In the genomic region with DNA sequence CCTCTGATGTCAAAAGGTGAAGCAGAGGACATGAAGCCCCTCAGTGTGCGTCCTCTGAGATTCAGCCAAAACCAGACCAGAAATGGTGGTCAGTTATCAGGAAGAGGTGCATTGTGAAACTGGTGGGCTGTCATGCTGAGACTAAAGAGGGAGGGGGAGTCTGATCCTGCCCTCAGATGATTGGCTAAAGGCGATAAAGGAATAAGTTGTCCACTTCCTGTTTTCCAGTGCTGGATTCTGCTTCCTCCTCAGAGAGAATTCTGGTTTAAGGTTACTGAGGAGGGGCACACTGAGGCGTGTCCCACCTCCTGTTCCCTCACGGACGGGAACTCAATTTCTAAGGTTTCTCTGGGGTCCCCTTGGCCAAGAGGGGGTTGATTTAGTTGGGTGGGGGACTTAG, we compare ENCODE assay signal across 27 cellular contexts.
"Had no signal": no experiment of that assay in that cellular context is flagged by ENCODE, and none has a peak within 500 bp of the region (broad histone marks: within the 10 kb centered on the region; RNA-seq: fewer than 3 reads in every experiment).

No MANE protein-coding gene starts in this region.

- H3K9ac ChIP-seq: neural progenitor cell, parathyroid adenoma had no signal

- H3K27me3 ChIP-seq: neural progenitor cell, neutrophil, right lobe of liver, sigmoid colon, stomach, thyroid gland, tibial nerve, upper lobe of left lung, vagina had no signal

- H3K27ac ChIP-seq: neural progenitor cell, neutrophil, parathyroid adenoma, psoas muscle, right lobe of liver, sigmoid colon, stomach, thoracic aorta, thyroid gland, tibial nerve, upper lobe of left lung, vagina had no signal

- H3K4me3 ChIP-seq: neural progenitor cell, psoas muscle, right lobe of liver, sigmoid colon, stomach, thoracic aorta, thyroid gland, tibial nerve, upper lobe of left lung, vagina had no signal

- ATAC-seq: naive thymus-derived CD8-positive, alpha-beta T cell; natural killer cell treated with Interleukin-12 subunit alpha and Interleukin-12 subunit beta and Interleukin-15 and Interleukin-18, amount 100 ng/mL, for 72 hours; psoas muscle; right cardiac atrium; right lobe of liver; stimulated activated effector memory CD8-positive, alpha-beta T cell treated with anti-CD3 and anti-CD28 coated beads, Interleukin-12 subunit alpha, Interleukin-12 subunit beta, amount 100 ng/mL, for 72 hours; stimulated activated naive B cell treated with anti-CD40 and anti-IgM and Interleukin-4, amounts not matched to agents 10 μg/mL and 1 μg/mL and 100 μg/mL, for 72 hours had no signal

- H3K4me1 ChIP-seq: parathyroid adenoma, psoas muscle, stomach, thyroid gland, tibial nerve, upper lobe of left lung, vagina had no signal

- H3K36me3 ChIP-seq: neural progenitor cell, neutrophil, right lobe of liver, sigmoid colon, stomach, thoracic aorta, thyroid gland, tibial nerve, upper lobe of left lung, vagina had no signal

- DNase-seq: naive thymus-derived CD8-positive, alpha-beta T cell; nucleus accumbens; posterior cingulate gyrus; psoas muscle; right cardiac atrium; right lobe of liver; sigmoid colon; small intestine; stimulated activated CD4-positive, alpha-beta T cell treated with anti-CD3 and anti-CD28 coated beads, Interleukin-15, amount 100 ng/mL, for 24 hours; stimulated activated CD4-positive, alpha-beta T cell treated with anti-CD3 and anti-CD28 coated beads, Interleukin-2, amount 100 ng/mL, for 24 hours; stimulated activated CD4-positive, alpha-beta T cell treated with anti-CD3 and anti-CD28 coated beads, Interleukin-2, amount 100 ng/mL, for 48 hours; stimulated activated CD4-positive, alpha-beta T cell treated with anti-CD3 and anti-CD28 coated beads, Interleukin-4, amount 100 ng/mL, for 24 hours; stimulated activated naive B cell treated with anti-CD40 and anti-IgM and Interleukin-4, amounts not matched to agents 10 μg/mL and 1 μg/mL and 100 μg/mL, for 72 hours; stimulated activated naive CD4-positive, alpha-beta T cell treated with Interleukin-2 at 50 U/mL for 16 hours; stomach; thyroid gland; trophoblast cell; upper lobe of left lung had no signal

- H3K79me2 ChIP-seq: parathyroid adenoma had no signal

- H3K4me2 ChIP-seq: neural progenitor cell had no signal

- FAIRE-seq: small intestine, urothelium cell line had no signal

- H2AFZ ChIP-seq: neural progenitor cell, parathyroid adenoma had no signal

- H3K9me3 ChIP-seq: neutrophil, psoas muscle, right lobe of liver, sigmoid colon, thoracic aorta, thyroid gland, tibial nerve, upper lobe of left lung, vagina had no signal
